ENCODE assay signal across 23 cellular contexts in the genomic region with DNA sequence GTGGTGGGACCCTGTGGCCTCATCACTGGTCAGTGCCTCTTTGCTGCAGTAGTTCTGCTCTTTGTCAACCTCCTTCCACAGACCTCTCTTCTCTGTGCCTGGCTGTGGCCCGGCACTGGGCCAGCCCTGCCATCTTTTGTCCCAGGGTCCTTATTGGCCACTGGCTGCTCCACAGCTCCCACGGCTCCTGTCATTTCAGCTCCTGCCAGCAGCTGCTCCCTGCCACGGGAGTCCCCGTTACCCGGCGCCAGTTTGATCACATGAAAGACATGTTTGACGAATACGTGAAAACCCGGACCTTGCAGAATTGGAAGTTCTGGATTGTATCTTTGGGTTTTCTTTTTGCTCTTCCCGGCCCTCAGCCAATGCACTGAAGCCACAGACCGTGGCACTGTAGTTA.
DNase-seq lines count a peak whose midpoint lies in the region; ATAC-seq and TF ChIP-seq lines count a peak whose summit lies in the region.
"Had no signal": no experiment of that assay in that cellular context is flagged by ENCODE, and none has a peak within 500 bp of the region (broad histone marks: within the 10 kb centered on the region; RNA-seq: fewer than 3 reads in every experiment).

No MANE protein-coding gene starts in this region.

- H3K4me3 Mint-ChIP-seq in nephron progenitor cell: no peak overlapping the region
- H3K4me3 Mint-ChIP-seq: B cell; CD8-positive, alpha-beta memory T cell; GM23338; H9 had no signal

- peaks cover 7% of the 10 kb centered on the region for H3K9me3 Mint-ChIP-seq in nephron progenitor cell
- H3K9me3 Mint-ChIP-seq: CD8-positive, alpha-beta memory T cell had no signal

- TF ChIP-seq CTCF in nephron progenitor cell (IDR thresholded peaks at IDR 0.05): no peak

- DNase-seq in DMS79 treated with DMSO at 0.1 percent for 48 hours (lab: John Stamatoyannopoulos, UW) (peak; percentile 70), cerebellar cortex (ENCODE audit: low spot score) (peak; percentile 47), nephron progenitor cell (no peak), kidney tubule cell (ENCODE audit: low spot score) (no peak), NCI-H82 treated with DMSO at 0.1 percent for 48 hours (lab: John Stamatoyannopoulos, UW; ENCODE audit: unreplicated experiment) (no peak), putamen (ENCODE audit: low spot score) (no peak)
- DNase-seq: CD8-positive, alpha-beta memory T cell; DMS 273 treated with DMSO at 0.1 percent for 48 hours; H9; KBM-7; MG63; NCI-H1105 treated with DMSO at 0.1 percent for 48 hours; NCI-H146; NCI-H1930; NCI-H2107; NCI-H446; NCI-H524 treated with DMSO at 0.1 percent for 48 hours; NCI-H82; RPMI8226; SHP77 had no signal

- peaks cover 4% of the 10 kb centered on the region for H3K27me3 Mint-ChIP-seq in nephron progenitor cell (ENCODE audit: low read depth, poor library complexity)
- H3K27me3 Mint-ChIP-seq: B cell; CD8-positive, alpha-beta memory T cell had no signal

- peaks cover 47% of the 10 kb centered on the region for H3K36me3 Mint-ChIP-seq in nephron progenitor cell (ENCODE audit: low read depth)

- H3K4me1 Mint-ChIP-seq in nephron progenitor cell: peaks cover 13% of the 10 kb centered on the region
- H3K4me1 Mint-ChIP-seq: B cell; CD8-positive, alpha-beta memory T cell had no signal

- peak overlapping the region; percentile 72 for H3K27ac Mint-ChIP-seq in nephron progenitor cell
- H3K27ac Mint-ChIP-seq: B cell, GM23338 had no signal

- ATAC-seq in HG02763 (IDR thresholded peaks at IDR 0.05; ENCODE audit: unreplicated experiment): no peak

Comparison
In these comparisons a context has a peak if more than half of its experiments do, and no peak if none do; other contexts are left out.
1. DNase-seq: peak in DMS79 treated with DMSO at 0.1 percent for 48 hours (single experiment) and cerebellar cortex (single experiment); none in nephron progenitor cell (single experiment), kidney tubule cell (single experiment), NCI-H82 treated with DMSO at 0.1 percent for 48 hours (single experiment) and putamen (single experiment).